1 cellular context compared by ENCODE assay signal in the genomic region with DNA sequence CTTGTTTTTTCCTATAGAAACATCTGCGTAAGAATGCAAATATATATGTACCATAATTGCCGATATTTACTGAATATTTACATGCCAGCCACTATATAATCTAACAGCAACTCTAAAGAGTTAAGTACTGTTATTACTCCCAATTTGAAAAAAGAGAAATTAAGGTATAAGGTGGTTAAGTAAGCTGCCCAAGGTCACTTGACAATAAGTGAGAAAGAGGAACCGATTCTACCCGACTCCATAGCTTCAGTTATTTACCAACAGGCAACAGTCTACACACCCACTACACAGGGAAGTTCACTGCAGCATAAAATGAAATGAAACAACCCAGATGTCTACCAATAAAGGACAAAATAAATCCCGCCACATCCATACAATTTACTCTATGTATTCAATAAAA.
TF ChIP-seq lines count a peak whose summit lies in the region.

No MANE protein-coding gene starts in this region.

TF ChIP-seq in WTC11, 78 proteins besides CTCF, POLR2A, EP300 and RAD21 (continued from another document):
- TF ChIP-seq, protein P1, sequence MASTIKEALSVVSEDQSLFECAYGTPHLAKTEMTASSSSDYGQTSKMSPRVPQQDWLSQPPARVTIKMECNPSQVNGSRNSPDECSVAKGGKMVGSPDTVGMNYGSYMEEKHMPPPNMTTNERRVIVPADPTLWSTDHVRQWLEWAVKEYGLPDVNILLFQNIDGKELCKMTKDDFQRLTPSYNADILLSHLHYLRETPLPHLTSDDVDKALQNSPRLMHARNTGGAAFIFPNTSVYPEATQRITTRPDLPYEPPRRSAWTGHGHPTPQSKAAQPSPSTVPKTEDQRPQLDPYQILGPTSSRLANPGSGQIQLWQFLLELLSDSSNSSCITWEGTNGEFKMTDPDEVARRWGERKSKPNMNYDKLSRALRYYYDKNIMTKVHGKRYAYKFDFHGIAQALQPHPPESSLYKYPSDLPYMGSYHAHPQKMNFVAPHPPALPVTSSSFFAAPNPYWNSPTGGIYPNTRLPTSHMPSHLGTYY (CRISPR knock-in tag; IDR thresholded peaks at IDR 0.05), result no peak
- TF ChIP-seq SOX15 (CRISPR knock-in tag; IDR thresholded peaks at IDR 0.05) (no peak), ZNF263 (CRISPR knock-in tag; IDR thresholded peaks at IDR 0.05; ENCODE audit: low read depth) (no peak)
- TF ChIP-seq, protein P2, sequence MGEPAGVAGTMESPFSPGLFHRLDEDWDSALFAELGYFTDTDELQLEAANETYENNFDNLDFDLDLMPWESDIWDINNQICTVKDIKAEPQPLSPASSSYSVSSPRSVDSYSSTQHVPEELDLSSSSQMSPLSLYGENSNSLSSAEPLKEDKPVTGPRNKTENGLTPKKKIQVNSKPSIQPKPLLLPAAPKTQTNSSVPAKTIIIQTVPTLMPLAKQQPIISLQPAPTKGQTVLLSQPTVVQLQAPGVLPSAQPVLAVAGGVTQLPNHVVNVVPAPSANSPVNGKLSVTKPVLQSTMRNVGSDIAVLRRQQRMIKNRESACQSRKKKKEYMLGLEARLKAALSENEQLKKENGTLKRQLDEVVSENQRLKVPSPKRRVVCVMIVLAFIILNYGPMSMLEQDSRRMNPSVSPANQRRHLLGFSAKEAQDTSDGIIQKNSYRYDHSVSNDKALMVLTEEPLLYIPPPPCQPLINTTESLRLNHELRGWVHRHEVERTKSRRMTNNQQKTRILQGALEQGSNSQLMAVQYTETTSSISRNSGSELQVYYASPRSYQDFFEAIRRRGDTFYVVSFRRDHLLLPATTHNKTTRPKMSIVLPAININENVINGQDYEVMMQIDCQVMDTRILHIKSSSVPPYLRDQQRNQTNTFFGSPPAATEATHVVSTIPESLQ (CRISPR knock-in tag; IDR thresholded peaks at IDR 0.05), result no peak
- TF ChIP-seq, protein P3, sequence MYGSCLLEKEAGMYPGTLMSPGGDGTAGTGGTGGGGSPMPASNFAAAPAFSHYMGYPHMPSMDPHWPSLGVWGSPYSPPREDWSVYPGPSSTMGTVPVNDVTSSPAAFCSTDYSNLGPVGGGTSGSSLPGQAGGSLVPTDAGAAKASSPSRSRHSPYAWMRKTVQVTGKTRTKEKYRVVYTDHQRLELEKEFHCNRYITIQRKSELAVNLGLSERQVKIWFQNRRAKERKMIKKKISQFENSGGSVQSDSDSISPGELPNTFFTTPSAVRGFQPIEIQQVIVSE (CRISPR knock-in tag; IDR thresholded peaks at IDR 0.05; ENCODE audit: borderline replicate concordance), result no peak
